9 cellular contexts compared by ENCODE assay signal in genomic region chr19:41930926-41931592, GRCh38. TPM values are rescaled to one million over a fixed set of nuclear protein-coding genes. Genes with fewer than 3 reads are reported as not detected.
DNase-seq lines count a peak whose midpoint lies in the region; TF ChIP-seq lines count a peak whose summit lies in the region.
"Had no signal": no experiment of that assay in that cellular context is flagged by ENCODE, and none has a peak within 500 bp of the region (broad histone marks: within the 10 kb centered on the region; RNA-seq: fewer than 3 reads in every experiment).

No MANE protein-coding gene starts in this region.

- peak; percentile 27 for TF ChIP-seq CTCF in MCF 10A (IDR thresholded peaks at IDR 0.05; ENCODE audit: unreplicated experiment)
- no peak for TF ChIP-seq CTCF in breast epithelium (IDR thresholded peaks at IDR 0.05)
- peak; percentile 79 for TF ChIP-seq CTCF in endodermal cell (conservative IDR thresholded peaks at IDR 0.05)
- TF ChIP-seq CTCF in retinal pigment epithelial cell (conservative IDR thresholded peaks at IDR 0.05; ENCODE audit: low read depth, low read length): peak; percentile 57
- no peak for TF ChIP-seq CTCF in right atrium auricular region (IDR thresholded peaks at IDR 0.05)

- H3K36me3 Mint-ChIP-seq in MCF 10A (ENCODE audit: insufficient read depth, unreplicated experiment) (peaks cover 5% of the 10 kb centered on the region), endodermal cell (ENCODE audit: low read depth) (no peaks in the 10 kb centered on the region)

- H3K36me3 ChIP-seq in breast epithelium (no peaks in the 10 kb centered on the region), endodermal cell (ENCODE audit: control insufficient read depth, insufficient read depth, low read length) (no peaks in the 10 kb centered on the region), right atrium auricular region (no peaks in the 10 kb centered on the region)

- 6 to 7% methylated on average over 12 to 16 of the region's 17 CpGs for WGBS in endodermal cell (ENCODE audit: insufficient coverage in 1 of 2, insufficient read length in 1 of 2), 2 experiments

- POLR2A ChIA-PET in MCF 10A (lab: Yijun Ruan, JAX): interaction anchor here (1.0 kb wide), 1 partner anchor 66 kb away, joined by 3 read pairs; no protein-coding TSS in a partner anchor

- peaks cover 18% of the 10 kb centered on the region for H3K4me1 Mint-ChIP-seq in MCF 10A (ENCODE audit: insufficient read depth, unreplicated experiment)
- peaks cover 18% of the 10 kb centered on the region for H3K4me1 Mint-ChIP-seq in endodermal cell

- H3K27ac ChIP-seq in breast epithelium: no peak overlapping the region
- H3K27ac ChIP-seq in endodermal cell (ENCODE audit: low read depth, low read length): no peak overlapping the region
- no peak overlapping the region for H3K27ac ChIP-seq in right atrium auricular region

- no TSS peak for BruUV-seq in MCF 10A (replicated peaks; lab: Mats Ljungman, UMichigan)

- CTCF ChIA-PET in MCF 10A (lab: Yijun Ruan, JAX): interaction anchor here (0.9 kb wide), 1 partner anchor 22 kb away, joined by 3 read pairs; no protein-coding TSS in a partner anchor

- H3K9me3 ChIP-seq in breast epithelium (no peaks in the 10 kb centered on the region), endodermal cell (ENCODE audit: control insufficient read depth, low read length) (peaks cover 5% of the 10 kb centered on the region), right atrium auricular region (no peaks in the 10 kb centered on the region)

- H3K4me3 ChIP-seq in breast epithelium: no peak overlapping the region
- H3K4me3 ChIP-seq in endodermal cell (ENCODE audit: low read length): no peak overlapping the region
- H3K4me3 ChIP-seq in retinal pigment epithelial cell (ENCODE audit: low read length): no peak overlapping the region
- no peak overlapping the region for H3K4me3 ChIP-seq in right atrium auricular region

- H3K9me3 Mint-ChIP-seq in MCF 10A (ENCODE audit: unreplicated experiment): no peaks in the 10 kb centered on the region
- peaks cover 8% of the 10 kb centered on the region for H3K9me3 Mint-ChIP-seq in endodermal cell

- TF ChIP-seq POLR2A in breast epithelium (IDR thresholded peaks at IDR 0.05): no peak

- DNase-seq in MCF 10A (ENCODE audit: unreplicated experiment) (no peak), breast epithelium (ENCODE audit: low spot score in 2 of 2) (no peak), NCI-H2227 (lab: John Stamatoyannopoulos, UW; ENCODE audit: unreplicated experiment) (peak; percentile 59), endodermal cell (peak; percentile 87), retinal pigment epithelial cell (ENCODE audit: low read depth) (no peak), right atrium auricular region (ENCODE audit: low spot score) (no peak)
- no peak for DNase-seq in activated CD4-positive, alpha-beta T cell treated with anti-CD3 and anti-CD28 coated beads, Interleukin-2, amount 50 U/mL, for 1 hour
- no peak for DNase-seq in activated naive CD4-positive, alpha-beta T cell treated with anti-CD3 and anti-CD28 coated beads, Interleukin-2, amount 50 U/mL, for 16 hours
- DNase-seq: DMS153 had no signal

- H3K27me3 Mint-ChIP-seq in MCF 10A (ENCODE audit: insufficient read depth, unreplicated experiment) (peaks cover 40% of the 10 kb centered on the region), endodermal cell (ENCODE audit: insufficient read depth) (peaks cover 77% of the 10 kb centered on the region)

- H3K27ac Mint-ChIP-seq in MCF 10A (ENCODE audit: low read depth, unreplicated experiment): no peak overlapping the region
- no peak overlapping the region for H3K27ac Mint-ChIP-seq in endodermal cell

- H3K4me3 Mint-ChIP-seq in MCF 10A (ENCODE audit: unreplicated experiment) (no peak overlapping the region), endodermal cell (no peak overlapping the region)

- intact Hi-C loops in MCF 10A (cut with micrococcal nuclease): no loop called here
- intact Hi-C loops in breast epithelium (cut with DNase I; ENCODE audit: low total_unique reads): no loop called here

- H3K4me1 ChIP-seq in breast epithelium: peaks cover 0 to 7% of the 10 kb centered on the region in 2 donors
- no peaks in the 10 kb centered on the region for H3K4me1 ChIP-seq in endodermal cell (ENCODE audit: control insufficient read depth, insufficient read depth, low read length)
- peaks cover 0 to 22% of the 10 kb centered on the region in 2 donors for H3K4me1 ChIP-seq in right atrium auricular region

- H3K9ac ChIP-seq in endodermal cell (ENCODE audit: extremely low read depth, low read length, poor library complexity, severe bottlenecking): no peak overlapping the region

- H3K27me3 ChIP-seq in breast epithelium: peaks cover 6 to 73% of the 10 kb centered on the region in 2 donors
- H3K27me3 ChIP-seq in endodermal cell (ENCODE audit: control insufficient read depth, insufficient read depth, low read length, poor library complexity, severe bottlenecking): peaks cover 97% of the 10 kb centered on the region
- H3K27me3 ChIP-seq in right atrium auricular region: peaks cover 21 to 65% of the 10 kb centered on the region in 2 donors

RNA-seq across cellular contexts. Expression of gene ERFL, which starts 2.8 kb away (rescaled TPM):
- total RNA-seq in MCF 10A (2022): 0.34 TPM in 1 of 2 replicates, not detected in the other
- under 1 TPM in 1 of 3 donors, not detected in 2; 0.15 TPM for total RNA-seq in breast epithelium
- under 1 TPM; 0.13 to 0.53 TPM for total RNA-seq in endodermal cell
- polyA plus RNA-seq in endodermal cell (2013, experiment 1 of 2): 0.25 TPM
- 0.29 TPM for polyA plus RNA-seq in endodermal cell (2013, experiment 2 of 2)
- not detected for total RNA-seq in right atrium auricular region

RNA-seq across cellular contexts. Expression of gene RABAC1, which starts 28.1 kb away (rescaled TPM):
- total RNA-seq in MCF 10A (2022) (75.4 and 104 TPM in 2 replicates), breast epithelium (100 to 1,000 TPM; 150 to 190 (median 153) TPM), endodermal cell (100 to 1,000 TPM; 114 to 122 TPM), right atrium auricular region (100 to 1,000 TPM; 123 to 167 TPM)
- polyA plus RNA-seq in endodermal cell (2013, experiment 1 of 2): 91.4 TPM
- polyA plus RNA-seq in endodermal cell (2013, experiment 2 of 2): 79.9 TPM

RNA-seq across cellular contexts. Expression of gene ARHGEF1, which starts 48.1 kb away (rescaled TPM):
- total RNA-seq in MCF 10A (2022) (106 and 108 TPM in 2 replicates), breast epithelium (10 to 100 TPM; 55.0 to 61.9 (median 55.7) TPM), endodermal cell (100 to 1,000 TPM in 1 of 2 donors, 10 to 100 TPM in 1; 89.9 to 116 TPM), right atrium auricular region (10 to 100 TPM; 27.3 to 45.8 TPM)
- 48.7 TPM for polyA plus RNA-seq in endodermal cell (2013, experiment 1 of 2)
- polyA plus RNA-seq in endodermal cell (2013, experiment 2 of 2): 35.1 TPM

RNA-seq across cellular contexts. Expression of gene CD79A, which starts 54.0 kb away (rescaled TPM):
- not detected in 2 replicates for total RNA-seq in MCF 10A (2022)
- total RNA-seq in breast epithelium: 1 to 10 TPM in 2 of 3 donors, under 1 TPM in 1; 0.80 to 2.9 (median 1.8) TPM
- not detected for total RNA-seq in endodermal cell
- polyA plus RNA-seq in endodermal cell (2013, experiment 1 of 2): 0.43 TPM
- polyA plus RNA-seq in endodermal cell (2013, experiment 2 of 2): 0.58 TPM
- 1 to 10 TPM in 1 of 2 donors, not detected in 1; 1.1 TPM for total RNA-seq in right atrium auricular region

Comparison
In these comparisons a context has a peak if more than half of its experiments do, and no peak if none do; other contexts are left out.
1. CTCF ChIP-seq: peak in MCF 10A (single experiment), endodermal cell (single experiment) and retinal pigment epithelial cell (single experiment); none in breast epithelium (0 of 3) and right atrium auricular region (0 of 2).
2. DNase-seq: peak in NCI-H2227 (single experiment) and endodermal cell (single experiment); none in MCF 10A (single experiment), breast epithelium (0 of 2), retinal pigment epithelial cell (single experiment), activated CD4-positive, alpha-beta T cell treated with anti-CD3 and anti-CD28 coated beads, Interleukin-2, amount 50 U/mL, for 1 hour (single experiment), right atrium auricular region (single experiment) and activated naive CD4-positive, alpha-beta T cell treated with anti-CD3 and anti-CD28 coated beads, Interleukin-2, amount 50 U/mL, for 16 hours (single experiment).